ENCODE assay signal across 19 cellular contexts in genomic region chr7:144378651-144379050, GRCh38. TPM values are rescaled to one million over a fixed set of nuclear protein-coding genes. Genes with fewer than 3 reads are reported as not detected.
DNase-seq lines count a peak whose midpoint lies in the region; ATAC-seq, FAIRE-seq and TF ChIP-seq lines count a peak whose summit lies in the region.
"Had no signal": no experiment of that assay in that cellular context is flagged by ENCODE, and none has a peak within 500 bp of the region (broad histone marks: within the 10 kb centered on the region; RNA-seq: fewer than 3 reads in every experiment).

No MANE protein-coding gene starts in this region.

- no peaks in the 10 kb centered on the region for H3K36me3 ChIP-seq in astrocyte (ENCODE audit: insufficient read depth, low read length)

- H4K20me1 ChIP-seq in astrocyte (ENCODE audit: insufficient read depth, low read length) = no peaks in the 10 kb centered on the region

- no peaks in the 10 kb centered on the region for H3K9me3 ChIP-seq in astrocyte (ENCODE audit: insufficient read depth, low read depth, low read length)

- peaks cover 14% of the 10 kb centered on the region for H3K36me3 Mint-ChIP-seq in astrocyte (ENCODE audit: low read depth, unreplicated experiment)

- DNase-seq in Daoy (ENCODE audit: low read depth) (peak; percentile 64), HK-2 (ENCODE audit: unreplicated experiment) (peak; percentile 13), astrocyte (ENCODE audit: low read depth) (peak; percentile 69), foreskin keratinocyte (peak in 1 of 2 donors; percentile 3), NCI-H187 treated with DMSO at 0.1 percent for 48 hours (lab: John Stamatoyannopoulos, UW) (no peak)
- DNase-seq: ACHN; Calu3; CD4-positive, alpha-beta T cell; DMS79; NCI-H146; NCI-H226; NCI-H526; PC-9; SHP77 had no signal

- peak; percentile 46 for ATAC-seq in foreskin keratinocyte
- no peak for ATAC-seq in HG03108 (IDR thresholded peaks at IDR 0.05; ENCODE audit: unreplicated experiment)
- no peak for ATAC-seq in HG02610 (IDR thresholded peaks at IDR 0.05; ENCODE audit: unreplicated experiment)
- ATAC-seq: HepG2 had no signal

- no peak overlapping the region for H3K9ac ChIP-seq in astrocyte (ENCODE audit: low read length)

- no peaks in the 10 kb centered on the region for H3K79me2 ChIP-seq in astrocyte (ENCODE audit: insufficient read depth, low read length)

- H3K27me3 Mint-ChIP-seq in astrocyte (ENCODE audit: low read depth, unreplicated experiment) = no peaks in the 10 kb centered on the region
- H3K27me3 Mint-ChIP-seq: CD4-positive, alpha-beta T cell had no signal

- H3K4me1 Mint-ChIP-seq in astrocyte (ENCODE audit: low read depth, unreplicated experiment) = peaks cover 2% of the 10 kb centered on the region

- H3K27ac ChIP-seq in astrocyte (ENCODE audit: low read depth, low read length) (no peak overlapping the region), foreskin keratinocyte (no peak overlapping the region)
- H3K27ac ChIP-seq: PC-9 had no signal

- FAIRE-seq in astrocyte (lab: Jason Lieb, UNC) = no peak
- FAIRE-seq: G401.6, GM12891, HepG2 had no signal

- H3K4me3 Mint-ChIP-seq in astrocyte (ENCODE audit: unreplicated experiment) = no peak overlapping the region
- H3K4me3 Mint-ChIP-seq: CD4-positive, alpha-beta T cell had no signal

- TF ChIP-seq CTCF in astrocyte (IDR thresholded peaks at IDR 0.05; ENCODE audit: insufficient read depth, low read depth, low read length) (no peak), foreskin keratinocyte (conservative IDR thresholded peaks at IDR 0.05) (no peak)

- no peaks in the 10 kb centered on the region for H3K4me1 ChIP-seq in astrocyte (ENCODE audit: insufficient read depth, low read length)
- H3K4me1 ChIP-seq in foreskin keratinocyte = no peaks in the 10 kb centered on the region

- H3K9me3 Mint-ChIP-seq in astrocyte (ENCODE audit: unreplicated experiment) = no peaks in the 10 kb centered on the region
- H3K9me3 Mint-ChIP-seq: CD4-positive, alpha-beta T cell had no signal

- H3K4me3 ChIP-seq in astrocyte (ENCODE audit: insufficient read depth, low read depth, low read length) = no peak overlapping the region
- H3K4me3 ChIP-seq: PC-9 had no signal

- no peak overlapping the region for H3K4me2 ChIP-seq in astrocyte (ENCODE audit: low read length)
- H3K4me2 ChIP-seq: PC-9 had no signal

- no peaks in the 10 kb centered on the region for H3K27me3 ChIP-seq in astrocyte (ENCODE audit: insufficient read depth, low read length)
- no peaks in the 10 kb centered on the region for H3K27me3 ChIP-seq in foreskin keratinocyte

- H2AFZ ChIP-seq in astrocyte (ENCODE audit: low read depth, low read length) = peak overlapping the region; percentile 34
- H2AFZ ChIP-seq: PC-9 had no signal

- no peak overlapping the region for H3K27ac Mint-ChIP-seq in astrocyte (ENCODE audit: unreplicated experiment)
- H3K27ac Mint-ChIP-seq: CD4-positive, alpha-beta T cell had no signal

RNA-seq across cellular contexts. Expression of gene ARHGEF5, which starts 23.4 kb away (rescaled TPM):
- total RNA-seq in Daoy (2014; rRNA removed; shearing (Covaris generic)) = 1.5 and 2.0 TPM in 2 replicates
- 9.3 and 10.5 TPM in 2 replicates for total RNA-seq in astrocyte
- total RNA-seq in foreskin keratinocyte = 34.8 and 43.8 TPM in 2 replicates
- 25.4 and 27.9 TPM in 2 replicates for polyA plus RNA-seq in foreskin keratinocyte

RNA-seq across cellular contexts. Expression of gene NOBOX, which starts 24.8 kb away (rescaled TPM):
- total RNA-seq in Daoy (2014; rRNA removed; shearing (Covaris generic)) = not detected in 2 replicates
- total RNA-seq in astrocyte (not detected in 2 replicates), foreskin keratinocyte (not detected in 2 replicates)
- not detected in 2 replicates for polyA plus RNA-seq in foreskin keratinocyte
- total RNA-seq: Calu3; CD4-positive, alpha-beta T cell; HepG2; PC-9 had no signal
- polyA plus RNA-seq: HepG2 had no signal
